In the genomic region with DNA sequence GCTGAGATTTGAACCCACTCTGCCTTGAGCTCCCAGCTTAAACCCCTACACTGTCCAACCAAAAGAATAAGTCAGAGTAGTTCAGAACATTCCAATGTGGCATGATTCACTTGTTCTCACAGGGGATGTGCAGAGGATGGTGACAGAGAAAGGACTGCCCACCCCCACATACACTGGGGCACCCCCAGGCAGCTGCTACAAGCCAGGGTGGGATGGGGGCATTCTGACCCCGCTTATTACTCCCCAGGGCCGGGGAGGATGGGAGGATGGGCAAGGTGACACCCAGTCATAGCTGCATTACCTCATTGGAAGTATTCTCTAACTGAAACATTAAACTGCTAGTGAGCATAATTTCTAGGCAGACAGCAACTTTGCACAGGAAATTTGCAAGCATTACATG, we compare ENCODE assay signal across 1 cellular context.
TF ChIP-seq lines count a peak whose summit lies in the region.

No MANE protein-coding gene starts in this region.

TF ChIP-seq in HEK293T, 16 proteins besides CTCF, POLR2A, EP300 and RAD21:
- TF ChIP-seq SP1 (IDR thresholded peaks at IDR 0.05): no peak
- no peak for TF ChIP-seq ELF4 (IDR thresholded peaks at IDR 0.05)
TF ChIP-seq in HEK293T: peak in this region for 0.
